1 cellular context compared by ENCODE assay signal in genomic region chr1:155017021-155017945, GRCh38.
TF ChIP-seq lines count a peak whose summit lies in the region.

No MANE protein-coding gene starts in this region.

TF ChIP-seq in HepG2, 621 proteins besides CTCF, POLR2A, EP300 and RAD21 (continued from another document and continues in another):
- TF ChIP-seq, protein P1, sequence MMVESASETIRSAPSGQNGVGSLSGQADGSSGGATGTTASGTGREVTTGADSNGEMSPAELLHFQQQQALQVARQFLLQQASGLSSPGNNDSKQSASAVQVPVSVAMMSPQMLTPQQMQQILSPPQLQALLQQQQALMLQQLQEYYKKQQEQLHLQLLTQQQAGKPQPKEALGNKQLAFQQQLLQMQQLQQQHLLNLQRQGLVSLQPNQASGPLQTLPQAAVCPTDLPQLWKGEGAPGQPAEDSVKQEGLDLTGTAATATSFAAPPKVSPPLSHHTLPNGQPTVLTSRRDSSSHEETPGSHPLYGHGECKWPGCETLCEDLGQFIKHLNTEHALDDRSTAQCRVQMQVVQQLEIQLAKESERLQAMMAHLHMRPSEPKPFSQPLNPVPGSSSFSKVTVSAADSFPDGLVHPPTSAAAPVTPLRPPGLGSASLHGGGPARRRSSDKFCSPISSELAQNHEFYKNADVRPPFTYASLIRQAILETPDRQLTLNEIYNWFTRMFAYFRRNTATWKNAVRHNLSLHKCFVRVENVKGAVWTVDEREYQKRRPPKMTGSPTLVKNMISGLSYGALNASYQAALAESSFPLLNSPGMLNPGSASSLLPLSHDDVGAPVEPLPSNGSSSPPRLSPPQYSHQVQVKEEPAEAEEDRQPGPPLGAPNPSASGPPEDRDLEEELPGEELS (CRISPR knock-in tag; IDR thresholded peaks at IDR 0.05): peak; percentile 76; the same call in 1 of the 2 replicates
- TF ChIP-seq MBD4 (IDR thresholded peaks at IDR 0.05; ENCODE audit: borderline replicate concordance, low read length) (no peak), TBP (CRISPR knock-in tag; IDR thresholded peaks at IDR 0.05) (no peak), ZNF431 (CRISPR knock-in tag; IDR thresholded peaks at IDR 0.05; ENCODE audit: borderline replicate concordance, low read depth) (peak; percentile 69; the same call in 1 of the 2 replicates), HMGXB3 (CRISPR knock-in tag; IDR thresholded peaks at IDR 0.05; ENCODE audit: borderline replicate concordance) (0 out of 2 replicates have a peak, but pooled peaks have one; percentile 58), ZNF552 (CRISPR knock-in tag; IDR thresholded peaks at IDR 0.05; ENCODE audit: borderline replicate concordance) (no peak), ZFP36 (IDR thresholded peaks at IDR 0.05; ENCODE audit: borderline replicate concordance, low read depth, low read length, partially characterized antibody) (no peak), ZMYM2 (CRISPR knock-in tag; IDR thresholded peaks at IDR 0.05) (no peak; the same call in 1 of the 2 replicates), SALL1 (CRISPR knock-in tag; IDR thresholded peaks at IDR 0.05) (peak; percentile 84), BORCS8-MEF2B (CRISPR knock-in tag; IDR thresholded peaks at IDR 0.05) (peak; percentile 92), ZNF160 (CRISPR knock-in tag; IDR thresholded peaks at IDR 0.05) (no peak; the same call in 1 of the 2 replicates), EED (CRISPR knock-in tag; IDR thresholded peaks at IDR 0.05) (no peak), SNRNP70 (IDR thresholded peaks at IDR 0.05; ENCODE audit: low read depth, low read length) (no peak), ZNF639 (CRISPR knock-in tag; conservative IDR thresholded peaks at IDR 0.05) (peak; percentile 73), HIVEP1 (CRISPR knock-in tag; IDR thresholded peaks at IDR 0.05) (peak; percentile 85), RNF219 (CRISPR knock-in tag; IDR thresholded peaks at IDR 0.05) (no peak), ZNF713 (CRISPR knock-in tag; IDR thresholded peaks at IDR 0.05) (no peak), ZNF292 (CRISPR knock-in tag; IDR thresholded peaks at IDR 0.05; ENCODE audit: borderline replicate concordance, low read depth) (no peak), ZUFSP (CRISPR knock-in tag; IDR thresholded peaks at IDR 0.05; ENCODE audit: borderline replicate concordance) (no peak), ZNF572 (CRISPR knock-in tag; IDR thresholded peaks at IDR 0.05) (peak; percentile 45; the same call in 1 of the 2 replicates), ZSCAN21 (CRISPR knock-in tag; IDR thresholded peaks at IDR 0.05; ENCODE audit: borderline replicate concordance) (peak; percentile 83), ZBTB33 (CRISPR knock-in tag; IDR thresholded peaks at IDR 0.05) (peak; percentile 92), ZNF775 (CRISPR knock-in tag; IDR thresholded peaks at IDR 0.05; ENCODE audit: borderline replicate concordance) (no peak), ZNF432 (CRISPR knock-in tag; IDR thresholded peaks at IDR 0.05; ENCODE audit: borderline replicate concordance) (no peak), ZNF510 (CRISPR knock-in tag; IDR thresholded peaks at IDR 0.05; ENCODE audit: low read depth) (no peak), HMGA1 (CRISPR knock-in tag; conservative IDR thresholded peaks at IDR 0.05) (no peak), ZNF788 (CRISPR knock-in tag; IDR thresholded peaks at IDR 0.05; ENCODE audit: borderline replicate concordance) (peak; percentile 90; the same call in 1 of the 2 replicates), TCF7L2 (IDR thresholded peaks at IDR 0.05; ENCODE audit: low read depth, low read length) (no peak)
- TF ChIP-seq, protein P2, sequence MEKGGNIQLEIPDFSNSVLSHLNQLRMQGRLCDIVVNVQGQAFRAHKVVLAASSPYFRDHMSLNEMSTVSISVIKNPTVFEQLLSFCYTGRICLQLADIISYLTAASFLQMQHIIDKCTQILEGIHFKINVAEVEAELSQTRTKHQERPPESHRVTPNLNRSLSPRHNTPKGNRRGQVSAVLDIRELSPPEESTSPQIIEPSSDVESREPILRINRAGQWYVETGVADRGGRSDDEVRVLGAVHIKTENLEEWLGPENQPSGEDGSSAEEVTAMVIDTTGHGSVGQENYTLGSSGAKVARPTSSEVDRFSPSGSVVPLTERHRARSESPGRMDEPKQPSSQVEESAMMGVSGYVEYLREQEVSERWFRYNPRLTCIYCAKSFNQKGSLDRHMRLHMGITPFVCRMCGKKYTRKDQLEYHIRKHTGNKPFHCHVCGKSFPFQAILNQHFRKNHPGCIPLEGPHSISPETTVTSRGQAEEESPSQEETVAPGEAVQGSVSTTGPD (CRISPR knock-in tag; IDR thresholded peaks at IDR 0.05): no peak
- TF ChIP-seq, protein P3, sequence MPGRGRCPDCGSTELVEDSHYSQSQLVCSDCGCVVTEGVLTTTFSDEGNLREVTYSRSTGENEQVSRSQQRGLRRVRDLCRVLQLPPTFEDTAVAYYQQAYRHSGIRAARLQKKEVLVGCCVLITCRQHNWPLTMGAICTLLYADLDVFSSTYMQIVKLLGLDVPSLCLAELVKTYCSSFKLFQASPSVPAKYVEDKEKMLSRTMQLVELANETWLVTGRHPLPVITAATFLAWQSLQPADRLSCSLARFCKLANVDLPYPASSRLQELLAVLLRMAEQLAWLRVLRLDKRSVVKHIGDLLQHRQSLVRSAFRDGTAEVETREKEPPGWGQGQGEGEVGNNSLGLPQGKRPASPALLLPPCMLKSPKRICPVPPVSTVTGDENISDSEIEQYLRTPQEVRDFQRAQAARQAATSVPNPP (CRISPR knock-in tag; IDR thresholded peaks at IDR 0.05): 0 out of 2 replicates have a peak, but pooled peaks have one; percentile 38
- TF ChIP-seq, protein P4, sequence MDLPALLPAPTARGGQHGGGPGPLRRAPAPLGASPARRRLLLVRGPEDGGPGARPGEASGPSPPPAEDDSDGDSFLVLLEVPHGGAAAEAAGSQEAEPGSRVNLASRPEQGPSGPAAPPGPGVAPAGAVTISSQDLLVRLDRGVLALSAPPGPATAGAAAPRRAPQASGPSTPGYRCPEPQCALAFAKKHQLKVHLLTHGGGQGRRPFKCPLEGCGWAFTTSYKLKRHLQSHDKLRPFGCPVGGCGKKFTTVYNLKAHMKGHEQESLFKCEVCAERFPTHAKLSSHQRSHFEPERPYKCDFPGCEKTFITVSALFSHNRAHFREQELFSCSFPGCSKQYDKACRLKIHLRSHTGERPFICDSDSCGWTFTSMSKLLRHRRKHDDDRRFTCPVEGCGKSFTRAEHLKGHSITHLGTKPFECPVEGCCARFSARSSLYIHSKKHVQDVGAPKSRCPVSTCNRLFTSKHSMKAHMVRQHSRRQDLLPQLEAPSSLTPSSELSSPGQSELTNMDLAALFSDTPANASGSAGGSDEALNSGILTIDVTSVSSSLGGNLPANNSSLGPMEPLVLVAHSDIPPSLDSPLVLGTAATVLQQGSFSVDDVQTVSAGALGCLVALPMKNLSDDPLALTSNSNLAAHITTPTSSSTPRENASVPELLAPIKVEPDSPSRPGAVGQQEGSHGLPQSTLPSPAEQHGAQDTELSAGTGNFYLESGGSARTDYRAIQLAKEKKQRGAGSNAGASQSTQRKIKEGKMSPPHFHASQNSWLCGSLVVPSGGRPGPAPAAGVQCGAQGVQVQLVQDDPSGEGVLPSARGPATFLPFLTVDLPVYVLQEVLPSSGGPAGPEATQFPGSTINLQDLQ (CRISPR knock-in tag; IDR thresholded peaks at IDR 0.05): no peak; the same call in 1 of the 2 replicates
- TF ChIP-seq, protein P5, sequence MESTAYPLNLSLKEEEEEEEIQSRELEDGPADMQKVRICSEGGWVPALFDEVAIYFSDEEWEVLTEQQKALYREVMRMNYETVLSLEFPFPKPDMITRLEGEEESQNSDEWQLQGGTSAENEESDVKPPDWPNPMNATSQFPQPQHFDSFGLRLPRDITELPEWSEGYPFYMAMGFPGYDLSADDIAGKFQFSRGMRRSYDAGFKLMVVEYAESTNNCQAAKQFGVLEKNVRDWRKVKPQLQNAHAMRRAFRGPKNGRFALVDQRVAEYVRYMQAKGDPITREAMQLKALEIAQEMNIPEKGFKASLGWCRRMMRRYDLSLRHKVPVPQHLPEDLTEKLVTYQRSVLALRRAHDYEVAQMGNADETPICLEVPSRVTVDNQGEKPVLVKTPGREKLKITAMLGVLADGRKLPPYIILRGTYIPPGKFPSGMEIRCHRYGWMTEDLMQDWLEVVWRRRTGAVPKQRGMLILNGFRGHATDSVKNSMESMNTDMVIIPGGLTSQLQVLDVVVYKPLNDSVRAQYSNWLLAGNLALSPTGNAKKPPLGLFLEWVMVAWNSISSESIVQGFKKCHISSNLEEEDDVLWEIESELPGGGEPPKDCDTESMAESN (CRISPR knock-in tag; conservative IDR thresholded peaks at IDR 0.05): peak; percentile 96
